In the genomic region with DNA sequence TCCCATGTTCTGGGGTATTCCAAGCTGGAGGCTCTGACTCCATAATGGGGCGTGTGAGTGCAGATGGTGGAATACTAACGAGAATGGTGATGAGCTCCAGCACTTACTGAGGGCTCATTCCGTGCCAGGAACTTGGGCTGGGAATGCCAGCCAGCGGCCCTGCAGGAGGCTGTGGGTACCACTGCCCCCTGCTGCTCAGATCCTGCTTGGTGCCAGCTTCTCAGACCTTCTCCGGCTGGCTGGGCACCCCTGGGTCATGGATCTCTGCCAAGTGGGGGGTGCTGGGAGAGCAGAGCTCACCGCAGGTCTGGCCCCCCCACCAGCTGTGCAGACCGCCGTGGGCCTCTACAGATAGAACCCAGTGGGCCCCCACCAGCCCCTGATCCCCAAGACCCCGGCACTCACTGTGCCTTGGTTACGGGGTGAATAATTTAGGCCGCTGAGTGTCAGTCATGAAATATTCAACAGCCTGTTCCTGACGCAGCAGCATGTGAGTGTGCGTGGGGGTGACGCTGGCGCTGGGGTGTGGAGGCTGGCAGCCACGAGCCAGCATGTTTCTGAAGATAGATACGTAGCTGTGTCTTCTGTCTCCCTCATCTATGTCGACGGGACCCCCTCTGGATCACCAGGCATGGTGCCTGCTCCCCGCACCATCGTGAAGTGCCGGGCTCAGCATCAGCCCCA, we compare ENCODE assay signal across 2 cellular contexts.
DNase-seq lines count a peak whose midpoint lies in the region.

No MANE protein-coding gene starts in this region.

- DNase-seq in NCI-H1092 treated with DMSO at 0.1 percent for 48 hours (lab: John Stamatoyannopoulos, UW) (peak; percentile 91), kidney tubule cell (ENCODE audit: low spot score) (peak; percentile 86)
